8 cellular contexts compared by ENCODE assay signal in genomic region chr12:123388948-123389559, GRCh38. TPM values are rescaled to one million over a fixed set of nuclear protein-coding genes. Genes with fewer than 3 reads are reported as not detected.
DNase-seq lines count a peak whose midpoint lies in the region; ATAC-seq and TF ChIP-seq lines count a peak whose summit lies in the region.

No MANE protein-coding gene starts in this region.

- peak overlapping the region in 1 of 2 experiments; percentile 61; a peak in 3 of 4 replicates for H3K4me3 ChIP-seq in Panc1 (ENCODE audit: low read depth in 2 of 2, low read length in 2 of 2)
- peak overlapping the region; percentile 46 for H3K4me3 ChIP-seq in iPS-18a (ENCODE audit: low read length)
- peak overlapping the region; percentile 59 to 83 for H3K4me3 ChIP-seq in tibial artery

- peak; percentile 5 for ATAC-seq in Panc1
- no peak for ATAC-seq in GM18505 (IDR thresholded peaks at IDR 0.05; ENCODE audit: unreplicated experiment)
- no peak for ATAC-seq in GM19023 (IDR thresholded peaks at IDR 0.05; ENCODE audit: unreplicated experiment)

- CTCF ChIA-PET in Panc1 (lab: Charles Lee): no interaction called here

- H3K27ac ChIP-seq in Panc1 (ENCODE audit: low read length) (no peak overlapping the region), iPS-18a (ENCODE audit: low read length) (no peak overlapping the region), tibial artery (peak overlapping the region; percentile 92 to 94)

- H3K4me1 ChIP-seq in Panc1 (ENCODE audit: control insufficient read depth, insufficient read depth, low read length) (peaks cover 19% of the 10 kb centered on the region), iPS-18a (ENCODE audit: control insufficient read depth, low read depth, low read length) (peaks cover 3% of the 10 kb centered on the region), tibial artery (peaks cover 0 to 63% (median 43%) of the 10 kb centered on the region in 4 donors)

- no peaks in the 10 kb centered on the region for H3K27me3 ChIP-seq in Panc1 (ENCODE audit: control insufficient read depth, insufficient read depth, low read length)
- H3K27me3 ChIP-seq in iPS-18a (ENCODE audit: control insufficient read depth, insufficient read depth, low read length): peaks cover 66% of the 10 kb centered on the region
- H3K27me3 ChIP-seq in tibial artery: no peaks in the 10 kb centered on the region

- intact Hi-C loops in Panc1 (cut with micrococcal nuclease; ENCODE audit: unreplicated experiment): no loop called here
- intact Hi-C loops in tibial artery (cut with DNase I; ENCODE audit: low total_unique reads): no loop called here

- in situ Hi-C loops in Panc1 (cut with HindIII; ENCODE audit: low pct_unique_long_range_greater_than_20kb, low sequenced_read_pairs): no loop called here

- H3K9ac ChIP-seq in iPS-18a (ENCODE audit: low read length): no peak overlapping the region

- TF ChIP-seq POLR2A in GM18505 (IDR thresholded peaks at IDR 0.05; ENCODE audit: borderline replicate concordance, extremely low read depth, insufficient read depth, insufficient read length): no peak

- H3K9me3 ChIP-seq in Panc1 (ENCODE audit: control insufficient read depth, insufficient read depth, low read depth, low read length): no peaks in the 10 kb centered on the region
- no peaks in the 10 kb centered on the region for H3K9me3 ChIP-seq in iPS-18a (ENCODE audit: control insufficient read depth, low read depth, low read length)
- H3K9me3 ChIP-seq in tibial artery: no peaks in the 10 kb centered on the region

- BruUV-seq in Panc1 (replicated peaks; lab: Mats Ljungman, UMichigan): no TSS peak

- POLR2A ChIA-PET in Panc1 (lab: Charles Lee): no interaction called here

- H3K36me3 ChIP-seq in Panc1 (ENCODE audit: control insufficient read depth, insufficient read depth, low read length) (peaks cover 10% of the 10 kb centered on the region), iPS-18a (ENCODE audit: control insufficient read depth, low read depth, low read length) (peaks cover 9% of the 10 kb centered on the region), tibial artery (peaks cover 23 to 35% (median 34%) of the 10 kb centered on the region in 3 donors)

- TF ChIP-seq CTCF in Panc1 (IDR thresholded peaks at IDR 0.05) (no peak), tibial artery (IDR thresholded peaks at IDR 0.05) (no peak)

- peak; percentile 30 for DNase-seq in stimulated activated CD4-positive, alpha-beta T cell treated with anti-CD3 and anti-CD28 coated beads, Interleukin-15, amount 100 ng/mL, for 24 hours
- DNase-seq in stimulated activated CD4-positive, alpha-beta T cell treated with anti-CD3 and anti-CD28 coated beads, Interleukin-12 subunit alpha, Interleukin-12 subunit beta, amount 100 ng/mL, for 4 hours: no peak
- DNase-seq in Panc1 (ENCODE audit: low read depth, low spot score) (no peak), tibial artery (no peak), HPDE6-E6E7 (ENCODE audit: extremely low spot score) (no peak)

RNA-seq across cellular contexts. Expression of gene KMT5A, which starts 5.1 kb away (rescaled TPM):
- 53.0 TPM for total RNA-seq in Panc1 (2021; ENCODE audit: unreplicated experiment)
- polyA plus RNA-seq in Panc1 (2012; ENCODE audit: insufficient read length): 32.1 TPM

RNA-seq across cellular contexts. Expression of gene SBNO1, which starts 24.4 kb away (rescaled TPM):
- total RNA-seq in Panc1 (2021; ENCODE audit: unreplicated experiment): 68.7 TPM
- 16.8 TPM for polyA plus RNA-seq in Panc1 (2012; ENCODE audit: insufficient read length)

RNA-seq across cellular contexts. Expression of gene RILPL2, which starts 47.4 kb away (rescaled TPM):
- total RNA-seq in Panc1 (2021; ENCODE audit: unreplicated experiment): 5.4 TPM
- 9.4 TPM for polyA plus RNA-seq in Panc1 (2012; ENCODE audit: insufficient read length)

Comparison
In these comparisons a context has a peak if more than half of its experiments do, and no peak if none do; other contexts are left out.
1. H3K27ac ChIP-seq: peak in tibial artery (2 of 2); none in Panc1 (single experiment) and iPS-18a (single experiment).